Comparison of ENCODE assay signal across 21 cellular contexts in genomic region chr4:164313899-164314298, GRCh38.
DNase-seq lines count a peak whose midpoint lies in the region; ATAC-seq, FAIRE-seq and TF ChIP-seq lines count a peak whose summit lies in the region.
"Had no signal": no experiment of that assay in that cellular context is flagged by ENCODE, and none has a peak within 500 bp of the region (broad histone marks: within the 10 kb centered on the region; RNA-seq: fewer than 3 reads in every experiment).

No MANE protein-coding gene starts in this region.

- TF ChIP-seq CTCF in hepatocyte (IDR thresholded peaks at IDR 0.05; ENCODE audit: poor library complexity) (no peak), neural progenitor cell (IDR thresholded peaks at IDR 0.05) (no peak)

- H2AFZ ChIP-seq in hepatocyte = no peak overlapping the region
- H2AFZ ChIP-seq in neural progenitor cell (replicated peaks) = peak overlapping the region; percentile 7

- H3K27me3 Mint-ChIP-seq in neural progenitor cell (ENCODE audit: insufficient read depth, low read depth) = no peaks in the 10 kb centered on the region
- H3K27me3 Mint-ChIP-seq: CD4-positive, alpha-beta memory T cell had no signal

- H3K9ac ChIP-seq in neural progenitor cell = no peak overlapping the region

- H3K27me3 ChIP-seq in hepatocyte (no peaks in the 10 kb centered on the region), neural progenitor cell (no peaks in the 10 kb centered on the region)
- H3K27me3 ChIP-seq: BE2C had no signal

- H3K79me2 ChIP-seq in hepatocyte (no peaks in the 10 kb centered on the region), neural progenitor cell (ENCODE audit: low read depth) (no peaks in the 10 kb centered on the region)

- DNase-seq in GM19239 (ENCODE audit: insufficient read length, low spot score) (no peak), SK-N-DZ (ENCODE audit: low spot score) (peak; percentile 62), hepatocyte (ENCODE audit: low spot score) (no peak), neural progenitor cell (ENCODE audit: low spot score) (peak; percentile 16), C1 segment of cervical spinal cord (lab: John Stamatoyannopoulos, UW) (no peak), cerebellum (ENCODE audit: low spot score) (no peak), NCI-H1436 treated with DMSO at 0.1 percent for 48 hours (lab: John Stamatoyannopoulos, UW) (no peak)
- DNase-seq: ACHN; BE2C; CD4-positive, alpha-beta memory T cell; DMS153; DMS79; GDM1; HCEC 1CT; IMR-90; KBM-7 had no signal

- H3K9me2 ChIP-seq in hepatocyte (replicated peaks; ENCODE audit: insufficient read depth) = no peaks in the 10 kb centered on the region

- no peaks in the 10 kb centered on the region for H3K36me3 ChIP-seq in hepatocyte (replicated peaks; ENCODE audit: insufficient read depth, low read depth)
- no peaks in the 10 kb centered on the region for H3K36me3 ChIP-seq in neural progenitor cell
- H3K36me3 ChIP-seq: BE2C had no signal

- no peak overlapping the region for H3K27ac Mint-ChIP-seq in neural progenitor cell
- H3K27ac Mint-ChIP-seq: CD4-positive, alpha-beta memory T cell had no signal

- no peak overlapping the region for H3K27ac ChIP-seq in hepatocyte
- no peak overlapping the region for H3K27ac ChIP-seq in neural progenitor cell
- H3K27ac ChIP-seq: C4-2B, HL-60 had no signal

- no peak for ATAC-seq in HG03460 (IDR thresholded peaks at IDR 0.05; ENCODE audit: unreplicated experiment)

- H3K4me3 Mint-ChIP-seq in neural progenitor cell = no peak overlapping the region
- H3K4me3 Mint-ChIP-seq: CD4-positive, alpha-beta memory T cell had no signal

- WGBS in hepatocyte (ENCODE audit: low lambda C conversion rate, missing lambda C conversion rate) = 27% methylated on average over 3 of the region's 3 CpGs

- no peaks in the 10 kb centered on the region for H3F3A ChIP-seq in neural progenitor cell (ENCODE audit: low read depth)

- H3K4me2 ChIP-seq in hepatocyte (peak overlapping the region; percentile 19), neural progenitor cell (peak overlapping the region; percentile 10)

- no peaks in the 10 kb centered on the region for H3K36me3 Mint-ChIP-seq in neural progenitor cell
- H3K36me3 Mint-ChIP-seq: CD4-positive, alpha-beta memory T cell had no signal

- FAIRE-seq in GM19239 (lab: Jason Lieb, UNC) = peak; percentile 28
- FAIRE-seq: GM12892, GM18507 had no signal

- H3K9me3 ChIP-seq in hepatocyte (ENCODE audit: low read depth) = no peaks in the 10 kb centered on the region
- no peaks in the 10 kb centered on the region for H3K9me3 ChIP-seq in neural progenitor cell (ENCODE audit: low read depth)
- H3K9me3 ChIP-seq: BE2C had no signal

- no peaks in the 10 kb centered on the region for H3K9me3 Mint-ChIP-seq in neural progenitor cell

- H4K20me1 ChIP-seq in hepatocyte (ENCODE audit: insufficient read depth, poor library complexity, severe bottlenecking) (no peaks in the 10 kb centered on the region), neural progenitor cell (ENCODE audit: low read depth) (no peaks in the 10 kb centered on the region)

- H3K4me3 ChIP-seq in hepatocyte = no peak overlapping the region
- no peak overlapping the region for H3K4me3 ChIP-seq in neural progenitor cell

- H3K4me1 Mint-ChIP-seq in neural progenitor cell = no peaks in the 10 kb centered on the region
- H3K4me1 Mint-ChIP-seq: CD4-positive, alpha-beta memory T cell had no signal

- H3K4me1 ChIP-seq in hepatocyte (ENCODE audit: insufficient read depth) (no peaks in the 10 kb centered on the region), neural progenitor cell (peaks cover 12% of the 10 kb centered on the region)
- H3K4me1 ChIP-seq: BE2C had no signal

Comparison
In these comparisons a context has a peak if more than half of its experiments do, and no peak if none do; other contexts are left out.
1. DNase-seq: peak in SK-N-DZ (single experiment) and neural progenitor cell (single experiment); none in GM19239 (single experiment), hepatocyte (single experiment), C1 segment of cervical spinal cord (0 of 14), cerebellum (single experiment) and NCI-H1436 treated with DMSO at 0.1 percent for 48 hours (single experiment).